Comparison of ENCODE assay signal across 25 cellular contexts in genomic region chr3:94183551-94183950, GRCh38.
"Had no signal": no experiment of that assay in that cellular context is flagged by ENCODE, and none has a peak within 500 bp of the region (broad histone marks: within the 10 kb centered on the region; RNA-seq: fewer than 3 reads in every experiment).

No MANE protein-coding gene starts in this region.

- H3K27ac ChIP-seq: cardiac muscle cell, SK-N-MC, VCaP had no signal

- DNase-seq: activated CD4-positive, CD25-positive, alpha-beta regulatory T cell; activated CD8-positive, alpha-beta memory T cell treated with anti-CD3 and anti-CD28 coated beads, Interleukin-2, amount 50 U/mL, for 48 hours; activated CD8-positive, alpha-beta T cell treated with anti-CD3 and anti-CD28 coated beads for 36 hours; activated effector memory CD4-positive, alpha-beta T cell treated with anti-CD3 and anti-CD28 coated beads, Interleukin-2, amount 50 U/mL, for 16 hours; activated naive CD4-positive, alpha-beta T cell treated with anti-CD3 and anti-CD28 coated beads for 36 hours; activated T-cell treated with anti-CD3 and anti-CD28 coated beads, Interleukin-2, amount 50 U/mL, for 1 hour; amygdala; brain microvascular endothelial cell; Karpas-422; MM.1S; NCI-H1105; NCI-H1436; NCI-H187 treated with DMSO at 0.1 percent for 48 hours; NCI-H524; NCI-H774; NK-92 treated with Interleukin-12 subunit alpha and Interleukin-12 subunit beta, amount 100 ng/mL, for 24 hours; OCI-M1; RPMI8226; T-cell; T-helper 2 cell; T1000 had no signal

- H3K27me3 ChIP-seq: brain microvascular endothelial cell, cardiac muscle cell had no signal

- FAIRE-seq: TTC549 had no signal

- H3K4me3 ChIP-seq: cardiac muscle cell, SK-N-MC had no signal

- H3K36me3 ChIP-seq: brain microvascular endothelial cell, cardiac muscle cell had no signal
